19 cellular contexts compared by ENCODE assay signal in the genomic region with DNA sequence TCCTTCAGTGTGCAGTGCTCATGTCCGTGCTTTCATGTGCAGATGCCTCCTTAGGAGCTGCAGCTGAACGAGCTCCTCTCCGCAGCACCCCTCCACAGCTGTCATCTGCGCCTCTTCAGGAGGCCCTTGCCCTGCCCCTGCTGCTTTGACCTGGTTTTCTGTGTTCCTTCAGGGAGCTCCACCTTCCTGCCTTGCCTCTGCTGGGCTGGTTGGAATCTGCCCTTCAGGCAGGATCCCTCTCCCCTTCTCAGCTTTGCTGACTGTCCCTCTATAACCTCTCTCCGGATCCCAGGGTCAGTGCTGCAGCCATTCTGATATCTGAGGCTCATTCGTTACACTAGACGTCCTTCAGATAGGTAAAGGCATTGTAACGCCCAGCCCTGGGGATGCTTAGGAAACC.
DNase-seq lines count a peak whose midpoint lies in the region; ATAC-seq and TF ChIP-seq lines count a peak whose summit lies in the region.
"Had no signal": no experiment of that assay in that cellular context is flagged by ENCODE, and none has a peak within 500 bp of the region (broad histone marks: within the 10 kb centered on the region; RNA-seq: fewer than 3 reads in every experiment).

No MANE protein-coding gene starts in this region.

- no peak for ATAC-seq in stimulated activated naive B cell treated with anti-CD40 and anti-IgM and Interleukin-4, amounts not matched to agents 10 μg/mL and 1 μg/mL and 100 μg/mL, for 72 hours (replicated peaks)
- no peak for ATAC-seq in HG03432 (IDR thresholded peaks at IDR 0.05; ENCODE audit: unreplicated experiment)
- ATAC-seq: K562 had no signal

- H3K4me1 ChIP-seq in uterus: no peaks in the 10 kb centered on the region

- H3K27ac ChIP-seq in VCaP (peak overlapping the region; percentile 78; the same call in 1 of the 2 replicates), uterus (no peak overlapping the region)
- H3K27ac ChIP-seq: 22Rv1 had no signal

- no peak for TF ChIP-seq POLR2A in uterus (IDR thresholded peaks at IDR 0.05)

- H3K4me3 ChIP-seq in uterus: no peak overlapping the region
- H3K4me3 ChIP-seq: K562, MG63 had no signal

- no peaks in the 10 kb centered on the region for H3K9me3 ChIP-seq in uterus
- H3K9me3 ChIP-seq: MG63 had no signal

- no peaks in the 10 kb centered on the region for H3K27me3 ChIP-seq in uterus
- H3K27me3 ChIP-seq: MG63 had no signal

- H3K27ac Mint-ChIP-seq in T-helper 1 cell treated with Interleukin-12 subunit alpha and Interleukin-12 subunit beta and Interleukin-4 antibody, amounts not matched to agents 30 μg/mL and 1 μg/mL, for 36 hours: peak overlapping the region; percentile 16
- H3K27ac Mint-ChIP-seq in stimulated activated naive B cell treated with anti-CD40 and anti-IgM and Interleukin-4, amounts not matched to agents 10 μg/mL and 1 μg/mL and 100 μg/mL, for 72 hours: peak overlapping the region; percentile 53
- H3K27ac Mint-ChIP-seq: CD8-positive, alpha-beta memory T cell had no signal

- DNase-seq in T-helper 1 cell (no peak), islet precursor cell (peak; percentile 61), T-helper 9 cell (no peak), uterus (no peak)
- DNase-seq in stimulated activated naive B cell treated with anti-CD40 and anti-IgM and Interleukin-4, amounts not matched to agents 10 μg/mL and 1 μg/mL and 100 μg/mL, for 72 hours: no peak
- DNase-seq: C1 segment of cervical spinal cord; CD8-positive, alpha-beta memory T cell; MG63; NCI-H1417; NCI-H1694 treated with DMSO at 0.1 percent for 48 hours; NCI-H2081 treated with DMSO at 0.1 percent for 48 hours; NCI-H2171 treated with DMSO at 0.1 percent for 48 hours; NCI-H526 treated with DMSO at 0.1 percent for 48 hours; Right ventricle myocardium superior had no signal

- intact Hi-C loops in uterus (cut with DNase I; ENCODE audit: low total_unique reads): no loop called here

- H3K36me3 ChIP-seq in uterus: no peaks in the 10 kb centered on the region
- H3K36me3 ChIP-seq: MG63 had no signal

- no peaks in the 10 kb centered on the region for H3K27me3 Mint-ChIP-seq in T-helper 1 cell treated with Interleukin-12 subunit alpha and Interleukin-12 subunit beta and Interleukin-4 antibody, amounts not matched to agents 30 μg/mL and 1 μg/mL, for 36 hours (ENCODE audit: low read depth)
- H3K27me3 Mint-ChIP-seq in stimulated activated naive B cell treated with anti-CD40 and anti-IgM and Interleukin-4, amounts not matched to agents 10 μg/mL and 1 μg/mL and 100 μg/mL, for 72 hours: no peaks in the 10 kb centered on the region

- peaks cover 6% of the 10 kb centered on the region for H3K4me1 Mint-ChIP-seq in T-helper 1 cell treated with Interleukin-12 subunit alpha and Interleukin-12 subunit beta and Interleukin-4 antibody, amounts not matched to agents 30 μg/mL and 1 μg/mL, for 36 hours (ENCODE audit: low read depth)
- no peaks in the 10 kb centered on the region for H3K4me1 Mint-ChIP-seq in stimulated activated naive B cell treated with anti-CD40 and anti-IgM and Interleukin-4, amounts not matched to agents 10 μg/mL and 1 μg/mL and 100 μg/mL, for 72 hours
- H3K4me1 Mint-ChIP-seq: CD8-positive, alpha-beta memory T cell had no signal

- no peaks in the 10 kb centered on the region for H3K9me3 Mint-ChIP-seq in T-helper 1 cell treated with Interleukin-12 subunit alpha and Interleukin-12 subunit beta and Interleukin-4 antibody, amounts not matched to agents 30 μg/mL and 1 μg/mL, for 36 hours
- H3K9me3 Mint-ChIP-seq in stimulated activated naive B cell treated with anti-CD40 and anti-IgM and Interleukin-4, amounts not matched to agents 10 μg/mL and 1 μg/mL and 100 μg/mL, for 72 hours: no peaks in the 10 kb centered on the region
- H3K9me3 Mint-ChIP-seq: CD8-positive, alpha-beta memory T cell had no signal

- TF ChIP-seq CTCF in VCaP (conservative IDR thresholded peaks at IDR 0.05) (no peak), uterus (IDR thresholded peaks at IDR 0.05) (no peak)

- H3K4me3 Mint-ChIP-seq in T-helper 1 cell treated with Interleukin-12 subunit alpha and Interleukin-12 subunit beta and Interleukin-4 antibody, amounts not matched to agents 30 μg/mL and 1 μg/mL, for 36 hours: no peak overlapping the region
- H3K4me3 Mint-ChIP-seq in stimulated activated naive B cell treated with anti-CD40 and anti-IgM and Interleukin-4, amounts not matched to agents 10 μg/mL and 1 μg/mL and 100 μg/mL, for 72 hours: no peak overlapping the region
- H3K4me3 Mint-ChIP-seq: CD8-positive, alpha-beta memory T cell had no signal

- peaks cover 12% of the 10 kb centered on the region for H3K36me3 Mint-ChIP-seq in T-helper 1 cell treated with Interleukin-12 subunit alpha and Interleukin-12 subunit beta and Interleukin-4 antibody, amounts not matched to agents 30 μg/mL and 1 μg/mL, for 36 hours (ENCODE audit: low read depth)
- H3K36me3 Mint-ChIP-seq in stimulated activated naive B cell treated with anti-CD40 and anti-IgM and Interleukin-4, amounts not matched to agents 10 μg/mL and 1 μg/mL and 100 μg/mL, for 72 hours: no peaks in the 10 kb centered on the region
